Comparison of ENCODE assay signal across 8 cellular contexts in the genomic region with DNA sequence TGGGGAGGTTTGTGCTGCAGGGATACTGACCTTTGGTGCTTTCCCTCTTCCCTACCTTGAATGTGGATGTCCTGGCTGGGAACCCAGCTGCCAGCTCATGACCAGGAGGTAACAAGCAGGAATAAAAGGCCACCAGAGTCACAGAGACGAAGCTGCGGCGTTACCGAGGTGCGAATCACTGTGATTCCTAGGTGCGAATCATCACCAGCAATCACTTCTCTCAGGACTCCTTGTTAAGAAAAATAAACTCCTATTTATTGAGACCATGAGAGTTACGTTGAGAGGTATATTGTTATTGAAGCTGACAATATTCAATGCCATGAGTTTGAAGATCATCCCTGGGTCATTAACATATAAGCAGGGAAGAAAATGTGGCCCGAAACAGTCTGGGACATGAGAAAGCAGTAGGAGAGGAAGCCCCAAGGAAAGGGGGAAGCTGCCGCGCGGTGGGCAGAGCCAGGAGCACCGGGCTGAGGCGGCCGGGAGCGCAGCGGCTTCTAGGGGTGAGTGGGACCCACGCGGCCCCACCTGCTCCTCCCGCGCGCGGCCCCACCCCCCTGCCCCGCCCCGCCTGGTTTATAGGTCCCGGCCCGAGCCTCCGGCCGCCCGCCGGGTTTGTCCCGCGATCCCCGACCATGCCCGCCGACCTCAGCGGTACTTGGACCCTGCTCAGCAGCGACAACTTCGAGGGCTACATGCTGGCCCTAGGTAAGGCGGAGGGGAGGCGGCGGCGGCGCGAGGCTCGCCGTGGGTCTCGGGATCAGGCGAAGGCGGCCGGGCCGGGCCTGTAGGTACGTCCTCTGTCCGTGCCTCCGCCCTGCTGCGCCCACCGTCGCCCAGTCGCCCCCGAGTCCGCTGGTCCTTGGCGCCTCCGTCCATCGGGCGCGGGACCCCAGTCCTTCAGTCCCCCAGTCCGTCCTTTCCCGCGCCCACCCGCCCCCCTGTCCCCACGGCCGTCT. TPM values are rescaled to one million over a fixed set of nuclear protein-coding genes. Genes with fewer than 3 reads are reported as not detected.
DNase-seq lines count a peak whose midpoint lies in the region; ATAC-seq and TF ChIP-seq lines count a peak whose summit lies in the region.

A gene (plus strand): TSS at position 605 of the 959 bp plus-strand sequence. CDS start 31 bp downstream, at position 636.

- no peaks in the 10 kb centered on the region for H3K4me1 ChIP-seq in OCI-LY7 (ENCODE audit: insufficient read depth, low read length, poor library complexity, severe bottlenecking)

- CTCF ChIA-PET in OCI-LY7 (lab: Charles Lee; ENCODE audit: unreplicated experiment): no interaction called here

- H3K36me3 Mint-ChIP-seq in activated T-helper 2 cell treated with anti-CD3 and anti-CD28 coated beads, Interferon-gamma antibody, Interleukin-2, Interleukin-4, amounts not matched to agents 10 μg/mL and 5 μg/mL and 100 μg/mL, durations not matched to agents 14 hours and 24 hours and 36 hours (ENCODE audit: low read depth): no peaks in the 10 kb centered on the region

- no peaks in the 10 kb centered on the region for H3K79me2 ChIP-seq in OCI-LY7 (ENCODE audit: insufficient read depth, low read depth, low read length)

- no peak for TF ChIP-seq CTCF in OCI-LY7 (conservative IDR thresholded peaks at IDR 0.05; ENCODE audit: low read length)

- H3K27ac ChIP-seq in OCI-LY7 (ENCODE audit: low read depth, low read length, poor library complexity, severe bottlenecking): no peak within 1 kb of the TSS

- H3K4me3 Mint-ChIP-seq in activated T-helper 2 cell treated with anti-CD3 and anti-CD28 coated beads, Interferon-gamma antibody, Interleukin-2, Interleukin-4, amounts not matched to agents 10 μg/mL and 5 μg/mL and 100 μg/mL, durations not matched to agents 14 hours and 24 hours and 36 hours (ENCODE audit: low read depth): peak within 1 kb of the TSS; percentile 70

- H3K9me3 ChIP-seq in OCI-LY7 (ENCODE audit: low read length): no peaks in the 10 kb centered on the region

- H3K4me1 Mint-ChIP-seq in activated T-helper 2 cell treated with anti-CD3 and anti-CD28 coated beads, Interferon-gamma antibody, Interleukin-2, Interleukin-4, amounts not matched to agents 10 μg/mL and 5 μg/mL and 100 μg/mL, durations not matched to agents 14 hours and 24 hours and 36 hours (ENCODE audit: low read depth): peaks cover 7% of the 10 kb centered on the region

- no peak within 1 kb of the TSS for H3K27ac Mint-ChIP-seq in activated T-helper 2 cell treated with anti-CD3 and anti-CD28 coated beads, Interferon-gamma antibody, Interleukin-2, Interleukin-4, amounts not matched to agents 10 μg/mL and 5 μg/mL and 100 μg/mL, durations not matched to agents 14 hours and 24 hours and 36 hours

- no peaks in the 10 kb centered on the region for H3K9me3 Mint-ChIP-seq in activated T-helper 2 cell treated with anti-CD3 and anti-CD28 coated beads, Interferon-gamma antibody, Interleukin-2, Interleukin-4, amounts not matched to agents 10 μg/mL and 5 μg/mL and 100 μg/mL, durations not matched to agents 14 hours and 24 hours and 36 hours

- intact Hi-C loops in activated T-helper 2 cell treated with anti-CD3 and anti-CD28 coated beads, Interferon-gamma antibody, Interleukin-2, Interleukin-4, amounts not matched to agents 10 μg/mL and 5 μg/mL and 100 μg/mL, durations not matched to agents 14 hours and 24 hours and 36 hours (cut with micrococcal nuclease): no loop called here
- intact Hi-C loops in Right ventricle myocardium superior (cut with DNase I) (no loop called here), posterior vena cava (cut with DNase I) (no loop called here), OCI-LY7 (cut with micrococcal nuclease; ENCODE audit: unreplicated experiment) (no loop called here)

- ATAC-seq in Right ventricle myocardium superior (ENCODE audit: poor library complexity): peak; percentile 66

- peaks cover 31% of the 10 kb centered on the region for H3K27me3 Mint-ChIP-seq in activated T-helper 2 cell treated with anti-CD3 and anti-CD28 coated beads, Interferon-gamma antibody, Interleukin-2, Interleukin-4, amounts not matched to agents 10 μg/mL and 5 μg/mL and 100 μg/mL, durations not matched to agents 14 hours and 24 hours and 36 hours (ENCODE audit: low read depth)

- no peak within 1 kb of the TSS for H3K4me2 ChIP-seq in OCI-LY7 (ENCODE audit: low read length)

- no peaks in the 10 kb centered on the region for H3K36me3 ChIP-seq in OCI-LY7 (ENCODE audit: insufficient read depth, low read length)

- POLR2A ChIA-PET in OCI-LY7 (lab: Charles Lee): interaction anchor here (0.6 kb wide), 2 partner anchors 24 to 57 kb away, joined by 3 to 4 read pairs; no protein-coding TSS in a partner anchor

- H4K20me1 ChIP-seq in OCI-LY7 (ENCODE audit: insufficient read depth, low read length): no peaks in the 10 kb centered on the region

- no peaks in the 10 kb centered on the region for H3K9me2 ChIP-seq in OCI-LY7 (ENCODE audit: insufficient read depth, low read length)

- no peak within 1 kb of the TSS for H2AFZ ChIP-seq in OCI-LY7 (ENCODE audit: low read length)

- H3K4me3 ChIP-seq in OCI-LY7 (ENCODE audit: low read depth, low read length, poor library complexity, severe bottlenecking): no peak within 1 kb of the TSS

- no TSS peak for BruUV-seq in OCI-LY7 (replicated peaks; lab: Mats Ljungman, UMichigan)

- peak; percentile 32 for DNase-seq in AG08396 (ENCODE audit: low spot score)
- DNase-seq in HK-2 (ENCODE audit: unreplicated experiment): peak; percentile 40
- no peak for DNase-seq in activated T-helper 2 cell treated with anti-CD3 and anti-CD28 coated beads, Interferon-gamma antibody, Interleukin-2, Interleukin-4, amounts not matched to agents 10 μg/mL and 5 μg/mL and 100 μg/mL, durations not matched to agents 14 hours and 24 hours and 36 hours (ENCODE audit: low spot score)
- DNase-seq in Right ventricle myocardium superior: peak; percentile 67
- DNase-seq in posterior vena cava (ENCODE audit: low spot score): peak; percentile 84
- DNase-seq in dermis blood vessel endothelial cell: no peak
- no peak for DNase-seq in SK-N-DZ (ENCODE audit: low spot score)
- DNase-seq in OCI-LY7 (ENCODE audit: low spot score): no peak

RNA-seq across cellular contexts. Expression of the gene that starts here (rescaled TPM):
- total RNA-seq in activated T-helper 2 cell treated with anti-CD3 and anti-CD28 coated beads, Interferon-gamma antibody, Interleukin-2, Interleukin-4, amounts not matched to agents 10 μg/mL and 5 μg/mL and 100 μg/mL, durations not matched to agents 14 hours and 24 hours and 36 hours: not detected in 2 replicates
- total RNA-seq in Right ventricle myocardium superior (30.2 TPM), posterior vena cava (10 to 100 TPM; 32.9 to 35.7 TPM), dermis blood vessel endothelial cell (0.28 and 0.34 TPM in 2 replicates), OCI-LY7 (2022) (not detected in 2 replicates)
- not detected in 2 replicates for polyA plus RNA-seq in SK-N-DZ (2014; cell fraction: cytosol; rRNA removed)
- not detected in 2 replicates for polyA plus RNA-seq in SK-N-DZ (2014; cell fraction: nucleus; rRNA removed)
- total RNA-seq in OCI-LY7 (2014; rRNA removed; shearing (Covaris generic)): not detected in 2 replicates

Comparison
In these comparisons a context has a peak if more than half of its experiments do, and no peak if none do; other contexts are left out.
1. RNA of the gene that starts here (total RNA-seq): 32.9 to 35.7 TPM in posterior vena cava and 30.2 TPM in Right ventricle myocardium superior (single experiment); 0.28 to 0.34 TPM in dermis blood vessel endothelial cell, not detected in activated T-helper 2 cell treated with anti-CD3 and anti-CD28 coated beads, Interferon-gamma antibody, Interleukin-2, Interleukin-4, amounts not matched to agents 10 μg/mL and 5 μg/mL and 100 μg/mL, durations not matched to agents 14 hours and 24 hours and 36 hours and not detected in OCI-LY7; every median in the first group is over 10 times any median in the second.
2. DNase-seq: peak in AG08396 (single experiment), HK-2 (single experiment), Right ventricle myocardium superior (single experiment) and posterior vena cava (single experiment); none in activated T-helper 2 cell treated with anti-CD3 and anti-CD28 coated beads, Interferon-gamma antibody, Interleukin-2, Interleukin-4, amounts not matched to agents 10 μg/mL and 5 μg/mL and 100 μg/mL, durations not matched to agents 14 hours and 24 hours and 36 hours (single experiment), dermis blood vessel endothelial cell (single experiment), SK-N-DZ (single experiment) and OCI-LY7 (single experiment).